2 cellular contexts compared by ENCODE assay signal in the genomic region with DNA sequence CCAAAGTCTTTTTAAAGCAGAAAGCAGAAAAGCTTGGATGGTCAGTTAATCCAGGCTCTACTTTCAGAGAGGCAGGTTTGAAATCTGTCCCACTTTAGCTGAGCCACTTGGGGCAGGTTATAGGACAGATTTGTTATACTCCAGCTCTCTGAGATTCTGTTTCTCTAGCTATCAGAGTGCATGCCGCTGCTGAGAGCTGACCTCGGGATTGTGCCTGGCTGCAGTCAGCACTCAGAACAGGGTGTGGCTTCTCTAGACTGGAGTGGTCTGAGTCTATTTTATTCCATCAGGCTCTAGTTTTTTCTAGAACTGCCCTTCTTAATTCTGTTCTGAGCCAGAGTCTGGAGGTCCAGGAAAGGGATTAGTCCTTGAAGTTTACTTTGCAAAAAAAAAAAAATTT.
TF ChIP-seq lines count a peak whose summit lies in the region.

No MANE protein-coding gene starts in this region.

TF ChIP-seq in IMR-90, 13 proteins besides CTCF, POLR2A, EP300 and RAD21:
- TF ChIP-seq CHD1 (IDR thresholded peaks at IDR 0.05; ENCODE audit: low read depth, low read length) (no peak), MAFK (IDR thresholded peaks at IDR 0.05; ENCODE audit: low read depth, low read length) (no peak), CEBPB (IDR thresholded peaks at IDR 0.05; ENCODE audit: low read depth, low read length) (no peak), NFE2L2 (IDR thresholded peaks at IDR 0.05; ENCODE audit: low read depth, low read length) (no peak), MXI1 (IDR thresholded peaks at IDR 0.05; ENCODE audit: borderline replicate concordance, low read depth, low read length) (no peak), RFX5 (IDR thresholded peaks at IDR 0.05; ENCODE audit: low read depth, low read length) (no peak), BHLHE40 (IDR thresholded peaks at IDR 0.05; ENCODE audit: low read depth, low read length) (no peak), RCOR1 (IDR thresholded peaks at IDR 0.05; ENCODE audit: insufficient replicate concordance, low read length) (no peak), FOS (IDR thresholded peaks at IDR 0.05; ENCODE audit: low read depth, low read length) (no peak), SMC3 (IDR thresholded peaks at IDR 0.05; ENCODE audit: low read depth, low read length) (no peak), MAZ (IDR thresholded peaks at IDR 0.05; ENCODE audit: borderline replicate concordance, low read depth, low read length) (no peak)
- TF ChIP-seq, protein P1, sequence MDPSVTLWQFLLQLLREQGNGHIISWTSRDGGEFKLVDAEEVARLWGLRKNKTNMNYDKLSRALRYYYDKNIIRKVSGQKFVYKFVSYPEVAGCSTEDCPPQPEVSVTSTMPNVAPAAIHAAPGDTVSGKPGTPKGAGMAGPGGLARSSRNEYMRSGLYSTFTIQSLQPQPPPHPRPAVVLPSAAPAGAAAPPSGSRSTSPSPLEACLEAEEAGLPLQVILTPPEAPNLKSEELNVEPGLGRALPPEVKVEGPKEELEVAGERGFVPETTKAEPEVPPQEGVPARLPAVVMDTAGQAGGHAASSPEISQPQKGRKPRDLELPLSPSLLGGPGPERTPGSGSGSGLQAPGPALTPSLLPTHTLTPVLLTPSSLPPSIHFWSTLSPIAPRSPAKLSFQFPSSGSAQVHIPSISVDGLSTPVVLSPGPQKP (IDR thresholded peaks at IDR 0.05; ENCODE audit: borderline replicate concordance, low read depth, low read length) = no peak
- TF ChIP-seq, protein P2, sequence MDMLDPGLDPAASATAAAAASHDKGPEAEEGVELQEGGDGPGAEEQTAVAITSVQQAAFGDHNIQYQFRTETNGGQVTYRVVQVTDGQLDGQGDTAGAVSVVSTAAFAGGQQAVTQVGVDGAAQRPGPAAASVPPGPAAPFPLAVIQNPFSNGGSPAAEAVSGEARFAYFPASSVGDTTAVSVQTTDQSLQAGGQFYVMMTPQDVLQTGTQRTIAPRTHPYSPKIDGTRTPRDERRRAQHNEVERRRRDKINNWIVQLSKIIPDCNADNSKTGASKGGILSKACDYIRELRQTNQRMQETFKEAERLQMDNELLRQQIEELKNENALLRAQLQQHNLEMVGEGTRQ (IDR thresholded peaks at IDR 0.05; ENCODE audit: low read depth, low read length) = no peak

TF ChIP-seq in H1, 55 proteins besides CTCF, POLR2A, EP300 and RAD21:
- TF ChIP-seq HDAC6 (IDR thresholded peaks at IDR 0.05; ENCODE audit: low read depth, low read length) (no peak), POU5F1 (IDR thresholded peaks at IDR 0.05; ENCODE audit: low read depth, low read length) (no peak), KDM5A (IDR thresholded peaks at IDR 0.05; ENCODE audit: low read length) (no peak), CREB1 (IDR thresholded peaks at IDR 0.05) (no peak), E2F6 (IDR thresholded peaks at IDR 0.05) (no peak), MAFK (IDR thresholded peaks at IDR 0.05; ENCODE audit: low read depth, low read length) (no peak), PHF8 (conservative IDR thresholded peaks at IDR 0.05; ENCODE audit: low read depth, low read length) (no peak), RNF2 (IDR thresholded peaks at IDR 0.05; ENCODE audit: borderline replicate concordance, low read depth, low read length, missing control alignments, poor library complexity, severe bottlenecking) (no peak), JUND (IDR thresholded peaks at IDR 0.05; ENCODE audit: low read length) (no peak)
- TF ChIP-seq, protein P3, sequence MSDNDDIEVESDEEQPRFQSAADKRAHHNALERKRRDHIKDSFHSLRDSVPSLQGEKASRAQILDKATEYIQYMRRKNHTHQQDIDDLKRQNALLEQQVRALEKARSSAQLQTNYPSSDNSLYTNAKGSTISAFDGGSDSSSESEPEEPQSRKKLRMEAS (IDR thresholded peaks at IDR 0.05) = no peak
